ENCODE assay signal across 1 cellular context in the genomic region with DNA sequence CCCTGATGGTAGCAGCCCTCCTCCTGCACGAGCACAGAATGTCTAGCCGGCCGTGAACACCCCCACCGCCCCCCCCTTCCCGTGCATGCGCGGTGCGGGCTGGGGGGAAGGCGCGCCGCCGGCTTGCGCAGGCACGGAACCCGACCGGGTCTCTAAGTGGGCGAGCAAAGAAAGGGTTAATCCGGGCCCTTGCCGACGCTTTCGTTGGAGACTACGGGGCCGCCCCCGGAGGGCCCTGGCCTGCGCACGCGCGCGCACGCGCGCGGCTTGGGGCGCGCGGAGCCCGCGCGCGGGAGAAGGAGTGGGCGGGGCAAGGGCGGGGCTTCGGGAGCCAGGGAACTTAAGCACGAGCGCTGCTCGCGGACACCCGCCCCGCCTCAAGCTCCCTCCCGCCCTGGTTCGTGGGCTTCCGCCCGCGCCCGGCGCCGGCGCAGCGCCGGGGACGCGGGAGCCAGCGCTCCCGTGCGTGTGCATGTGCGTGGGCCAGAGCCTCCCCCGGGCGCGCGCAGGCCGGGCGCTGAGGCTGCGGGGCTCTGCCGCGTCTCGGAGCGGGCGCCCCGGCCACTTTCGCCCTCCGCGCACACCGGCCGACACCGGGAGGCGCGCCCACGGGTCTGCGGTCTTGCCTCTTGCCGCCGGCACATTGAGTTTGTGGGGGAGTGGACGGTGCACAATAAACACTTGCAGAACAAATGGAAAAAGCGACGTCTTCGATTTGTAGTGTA.
TF ChIP-seq lines count a peak whose summit lies in the region.

No MANE protein-coding gene starts in this region.

TF ChIP-seq in K562, 482 proteins besides CTCF, POLR2A, EP300 and RAD21 (continued from another document and continues in another):
- TF ChIP-seq ZHX1 (conservative IDR thresholded peaks at IDR 0.05; ENCODE audit: low read length) (no peak), BRD4 (IDR thresholded peaks at IDR 0.05) (no peak), SLC30A9 (CRISPR knock-in tag; IDR thresholded peaks at IDR 0.05) (no peak), KLF13 (tag; IDR thresholded peaks at IDR 0.05; ENCODE audit: borderline replicate concordance, low read depth) (peak; percentile 55; the same call in 1 of the 2 replicates), OTX1 (CRISPR knock-in tag; IDR thresholded peaks at IDR 0.05) (peak; percentile 88), POLR2AphosphoS2 (IDR thresholded peaks at IDR 0.05; ENCODE audit: low read length) (no peak), ZNF668 (CRISPR knock-in tag; IDR thresholded peaks at IDR 0.05) (no peak), ARID1B (IDR thresholded peaks at IDR 0.05) (no peak), SMC3 (conservative IDR thresholded peaks at IDR 0.05; ENCODE audit: insufficient read depth, low read depth, low read length) (no peak), HDAC2 (IDR thresholded peaks at IDR 0.05) (no peak), SMARCA4 (IDR thresholded peaks at IDR 0.05) (no peak), CSDE1 (IDR thresholded peaks at IDR 0.05) (no peak), CXXC5 (CRISPR knock-in tag; IDR thresholded peaks at IDR 0.05) (peak; percentile 95), GTF3C2 (IDR thresholded peaks at IDR 0.05; ENCODE audit: borderline replicate concordance, extremely low read depth, insufficient read length) (no peak), CCNT2 (IDR thresholded peaks at IDR 0.05; ENCODE audit: borderline replicate concordance, extremely low read depth, insufficient read length, low read depth, low read length) (peak; percentile 81), FOXA3 (CRISPR knock-in tag; conservative IDR thresholded peaks at IDR 0.05 in 1 of 2, IDR thresholded peaks at IDR 0.05 in 1 of 2) (0 out of 4 replicates have a peak, but pooled peaks of 1 of the 2 experiments have one; percentile 7), MEF2D (tag; conservative IDR thresholded peaks at IDR 0.05; ENCODE audit: low read depth) (no peak; the same call in 1 of the 2 replicates), RFX7 (CRISPR knock-in tag; IDR thresholded peaks at IDR 0.05) (no peak), ERF (CRISPR knock-in tag; IDR thresholded peaks at IDR 0.05) (peak; percentile 65), SP2 (IDR thresholded peaks at IDR 0.05; ENCODE audit: extremely low read depth, low read depth, low read length, poor library complexity, severe bottlenecking) (no peak), RNF2 (IDR thresholded peaks at IDR 0.05) (no peak), ZNF655 (CRISPR knock-in tag; IDR thresholded peaks at IDR 0.05) (no peak), TFAP4 (CRISPR knock-in tag; IDR thresholded peaks at IDR 0.05; ENCODE audit: borderline replicate concordance) (no peak), ZNF695 (CRISPR knock-in tag; IDR thresholded peaks at IDR 0.05) (no peak), ARID2 (IDR thresholded peaks at IDR 0.05) (no peak), ZNF121 (CRISPR knock-in tag; conservative IDR thresholded peaks at IDR 0.05) (no peak), HEY1 (CRISPR knock-in tag; IDR thresholded peaks at IDR 0.05; ENCODE audit: borderline replicate concordance) (no peak), FOXJ2 (tag; IDR thresholded peaks at IDR 0.05) (peak; percentile 98), TRIM24 (IDR thresholded peaks at IDR 0.05) (no peak)
- TF ChIP-seq, protein P1, sequence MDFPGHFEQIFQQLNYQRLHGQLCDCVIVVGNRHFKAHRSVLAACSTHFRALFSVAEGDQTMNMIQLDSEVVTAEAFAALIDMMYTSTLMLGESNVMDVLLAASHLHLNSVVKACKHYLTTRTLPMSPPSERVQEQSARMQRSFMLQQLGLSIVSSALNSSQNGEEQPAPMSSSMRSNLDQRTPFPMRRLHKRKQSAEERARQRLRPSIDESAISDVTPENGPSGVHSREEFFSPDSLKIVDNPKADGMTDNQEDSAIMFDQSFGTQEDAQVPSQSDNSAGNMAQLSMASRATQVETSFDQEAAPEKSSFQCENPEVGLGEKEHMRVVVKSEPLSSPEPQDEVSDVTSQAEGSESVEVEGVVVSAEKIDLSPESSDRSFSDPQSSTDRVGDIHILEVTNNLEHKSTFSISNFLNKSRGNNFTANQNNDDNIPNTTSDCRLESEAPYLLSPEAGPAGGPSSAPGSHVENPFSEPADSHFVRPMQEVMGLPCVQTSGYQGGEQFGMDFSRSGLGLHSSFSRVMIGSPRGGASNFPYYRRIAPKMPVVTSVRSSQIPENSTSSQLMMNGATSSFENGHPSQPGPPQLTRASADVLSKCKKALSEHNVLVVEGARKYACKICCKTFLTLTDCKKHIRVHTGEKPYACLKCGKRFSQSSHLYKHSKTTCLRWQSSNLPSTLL (IDR thresholded peaks at IDR 0.05), result no peak
- TF ChIP-seq, protein P2, sequence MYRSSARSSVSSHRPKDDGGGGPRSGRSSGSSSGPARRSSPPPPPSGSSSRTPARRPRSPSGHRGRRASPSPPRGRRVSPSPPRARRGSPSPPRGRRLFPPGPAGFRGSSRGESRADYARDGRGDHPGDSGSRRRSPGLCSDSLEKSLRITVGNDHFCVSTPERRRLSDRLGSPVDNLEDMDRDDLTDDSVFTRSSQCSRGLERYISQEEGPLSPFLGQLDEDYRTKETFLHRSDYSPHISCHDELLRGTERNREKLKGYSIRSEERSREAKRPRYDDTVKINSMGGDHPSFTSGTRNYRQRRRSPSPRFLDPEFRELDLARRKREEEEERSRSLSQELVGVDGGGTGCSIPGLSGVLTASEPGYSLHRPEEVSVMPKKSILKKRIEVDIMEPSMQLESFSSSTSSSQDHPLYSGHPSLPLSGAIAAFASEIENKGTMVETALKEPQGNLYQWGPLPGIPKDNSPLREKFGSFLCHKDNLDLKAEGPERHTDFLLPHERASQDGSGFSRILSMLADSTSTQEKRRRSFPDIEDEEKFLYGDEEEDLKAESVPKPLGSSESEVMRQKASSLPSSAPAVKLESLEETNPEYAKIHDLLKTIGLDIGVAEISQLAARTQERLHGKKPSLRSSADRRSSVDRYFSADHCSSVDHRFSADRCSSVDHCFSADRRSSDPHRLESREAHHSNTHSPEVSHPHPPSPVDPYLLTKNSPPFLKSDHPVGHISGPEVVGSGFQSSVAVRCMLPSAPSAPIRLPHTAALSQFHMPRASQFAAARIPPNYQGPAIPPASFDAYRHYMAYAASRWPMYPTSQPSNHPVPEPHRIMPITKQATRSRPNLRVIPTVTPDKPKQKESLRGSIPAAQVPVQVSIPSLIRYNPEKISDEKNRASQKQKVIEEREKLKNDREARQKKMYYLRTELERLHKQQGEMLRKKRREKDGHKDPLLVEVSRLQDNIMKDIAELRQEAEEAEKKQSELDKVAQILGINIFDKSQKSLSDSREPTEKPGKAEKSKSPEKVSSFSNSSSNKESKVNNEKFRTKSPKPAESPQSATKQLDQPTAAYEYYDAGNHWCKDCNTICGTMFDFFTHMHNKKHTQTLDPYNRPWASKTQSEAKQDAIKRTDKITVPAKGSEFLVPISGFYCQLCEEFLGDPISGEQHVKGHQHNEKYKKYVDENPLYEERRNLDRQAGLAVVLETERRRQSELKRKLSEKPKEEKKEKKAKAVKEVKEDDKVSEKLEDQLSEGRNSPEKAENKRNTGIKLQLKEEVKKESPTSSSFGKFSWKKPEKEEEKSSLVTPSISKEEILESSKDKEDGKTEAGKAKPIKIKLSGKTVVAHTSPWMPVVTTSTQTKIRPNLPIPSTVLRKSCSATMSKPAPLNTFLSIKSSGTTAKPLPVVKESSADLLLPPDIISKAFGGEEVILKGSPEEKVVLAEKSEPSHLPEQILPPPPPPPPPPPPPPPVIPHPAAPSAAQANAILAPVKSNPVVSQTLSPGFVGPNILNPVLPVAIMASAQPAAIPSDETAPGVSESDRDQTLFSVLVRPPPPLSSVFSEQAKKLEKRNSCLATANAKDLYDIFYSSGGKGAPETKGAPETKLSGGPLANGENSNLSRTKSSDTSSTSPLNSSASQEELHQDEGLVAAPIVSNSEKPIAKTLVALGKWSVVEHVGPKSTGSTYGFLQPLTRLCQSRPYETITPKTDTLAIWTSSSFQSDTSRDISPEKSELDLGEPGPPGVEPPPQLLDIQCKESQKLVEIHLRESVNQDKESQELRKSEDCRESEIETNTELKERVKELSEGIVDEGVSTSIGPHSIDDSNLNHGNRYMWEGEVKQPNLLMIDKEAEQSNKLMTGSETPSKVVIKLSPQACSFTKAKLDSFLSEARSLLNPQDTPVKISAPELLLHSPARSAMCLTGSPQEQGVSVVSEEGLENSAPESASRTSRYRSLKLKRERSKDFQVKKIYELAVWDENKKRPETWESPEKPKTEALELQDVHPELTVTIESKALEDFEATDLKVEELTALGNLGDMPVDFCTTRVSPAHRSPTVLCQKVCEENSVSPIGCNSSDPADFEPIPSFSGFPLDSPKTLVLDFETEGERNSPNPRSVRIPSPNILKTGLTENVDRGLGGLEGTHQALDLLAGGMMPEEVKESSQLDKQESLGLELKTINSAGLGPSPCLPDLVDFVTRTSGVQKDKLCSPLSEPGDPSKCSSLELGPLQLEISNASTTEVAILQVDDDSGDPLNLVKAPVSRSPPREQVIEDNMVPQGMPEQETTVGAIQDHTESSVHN (IDR thresholded peaks at IDR 0.05; ENCODE audit: borderline replicate concordance in 1 of 2, low read depth in 1 of 2), result no peak
